Comparison of ENCODE assay signal across 20 cellular contexts in the genomic region with DNA sequence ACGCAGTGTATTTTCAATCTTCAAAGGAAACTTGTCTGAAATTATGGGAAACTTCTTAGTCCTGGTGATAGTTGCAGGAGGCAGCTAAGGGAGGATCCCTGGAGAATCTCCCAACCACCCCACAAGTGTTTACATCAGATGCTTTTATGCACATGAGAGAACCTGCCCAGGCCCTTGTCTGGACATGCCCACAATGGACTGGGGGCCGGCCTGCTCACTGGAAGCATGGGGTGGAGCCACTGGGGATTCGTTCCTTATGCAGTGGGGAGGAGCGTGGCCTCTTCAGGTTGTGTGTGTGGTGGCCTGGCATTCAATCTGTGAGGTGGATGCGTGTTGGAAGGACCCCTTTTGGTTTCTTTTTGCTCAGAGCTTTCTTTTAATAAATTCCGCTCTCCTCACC.
"Had no signal": no experiment of that assay in that cellular context is flagged by ENCODE, and none has a peak within 500 bp of the region (broad histone marks: within the 10 kb centered on the region; RNA-seq: fewer than 3 reads in every experiment).

No MANE protein-coding gene starts in this region.

- DNase-seq: activated CD4-positive, alpha-beta T cell treated with anti-CD3 and anti-CD28 coated beads, Interleukin-2, amount 50 U/mL, for 48 hours; activated CD8-positive, alpha-beta memory T cell treated with anti-CD3 and anti-CD28 coated beads, Interleukin-2, amount 10 ng/mL, durations not matched to agents 7 days and 5 days; activated naive CD4-positive, alpha-beta T cell treated with anti-CD3 and anti-CD28 coated beads, Interleukin-2, amount 10 ng/mL, durations not matched to agents 7 days and 5 days; activated T-cell treated with anti-CD3 and anti-CD28 coated beads, Interleukin-2, amount 50 U/mL, for 1 hour; endodermal cell; naive thymus-derived CD4-positive, alpha-beta T cell; posterior cingulate gyrus; small intestine; stimulated activated CD4-positive, alpha-beta T cell treated with anti-CD3 and anti-CD28 coated beads, Interleukin-4, amount 100 ng/mL, for 4 hours; stimulated activated CD8-positive, alpha-beta memory T cell treated with anti-CD3 and anti-CD28 coated beads, Interleukin-4, amount 100 ng/mL, for 48 hours; stimulated activated naive CD4-positive, alpha-beta T cell treated with Interleukin-2 at 50 U/mL for 16 hours; substantia nigra had no signal

- H3K27me3 ChIP-seq: ascending aorta, cardiac muscle cell, hepatocyte, right atrium auricular region, tibial nerve, vagina had no signal

- FAIRE-seq: keratinocyte, small intestine had no signal

- H3K27ac ChIP-seq: ascending aorta, cardiac muscle cell, hepatocyte, right atrium auricular region, tibial nerve, vagina, VCaP had no signal

- H3K4me3 ChIP-seq: ascending aorta, cardiac muscle cell, hepatocyte, right atrium auricular region, tibial nerve, vagina had no signal
